Comparison of ENCODE assay signal across 1 cellular context in the genomic region with DNA sequence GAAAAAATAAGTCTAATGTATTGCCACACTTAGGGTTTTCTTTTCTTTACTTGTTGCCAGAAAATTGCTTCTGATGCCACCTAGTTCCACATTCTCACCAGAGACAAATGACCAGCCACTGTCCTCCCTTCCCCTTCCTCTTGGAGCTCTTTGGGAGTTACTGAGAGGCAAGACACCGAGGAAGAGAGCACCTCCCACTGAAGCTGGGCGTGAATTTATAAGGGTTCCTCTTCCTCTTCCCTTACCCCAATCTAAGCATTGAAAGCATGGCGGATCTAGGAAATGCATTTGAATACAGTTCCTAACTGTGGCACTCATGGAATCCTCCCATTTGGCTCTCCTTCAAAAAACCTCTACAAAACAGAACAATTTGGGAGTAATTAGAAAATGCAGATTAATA.
TF ChIP-seq lines count a peak whose summit lies in the region.

No MANE protein-coding gene starts in this region.

TF ChIP-seq in K562, 482 proteins besides CTCF, POLR2A, EP300 and RAD21 (continued from another document):
- TF ChIP-seq ZNF589 (CRISPR knock-in tag; IDR thresholded peaks at IDR 0.05; ENCODE audit: low read depth) = no peak
- TF ChIP-seq NCOA2 (IDR thresholded peaks at IDR 0.05; ENCODE audit: partially characterized antibody in 2 of 2) = peak in 1 of 2 experiments; percentile 91
- no peak for TF ChIP-seq ZNF778 (CRISPR knock-in tag; IDR thresholded peaks at IDR 0.05)
- peak in 1 of 3 experiments; percentile 51 for TF ChIP-seq YY1 (IDR thresholded peaks at IDR 0.05; ENCODE audit: borderline replicate concordance in 1 of 3, control insufficient read depth in 1 of 3, extremely low read depth in 1 of 3, insufficient read depth in 3 of 3, insufficient read length in 1 of 3, insufficient replicate concordance in 2 of 3, low read depth in 1 of 3, low read length in 2 of 3)
- TF ChIP-seq SPI1 (IDR thresholded peaks at IDR 0.05; ENCODE audit: borderline replicate concordance, low read depth, low read length) = peak; percentile 62; the same call in 1 of the 2 replicates
- TF ChIP-seq, protein P1, sequence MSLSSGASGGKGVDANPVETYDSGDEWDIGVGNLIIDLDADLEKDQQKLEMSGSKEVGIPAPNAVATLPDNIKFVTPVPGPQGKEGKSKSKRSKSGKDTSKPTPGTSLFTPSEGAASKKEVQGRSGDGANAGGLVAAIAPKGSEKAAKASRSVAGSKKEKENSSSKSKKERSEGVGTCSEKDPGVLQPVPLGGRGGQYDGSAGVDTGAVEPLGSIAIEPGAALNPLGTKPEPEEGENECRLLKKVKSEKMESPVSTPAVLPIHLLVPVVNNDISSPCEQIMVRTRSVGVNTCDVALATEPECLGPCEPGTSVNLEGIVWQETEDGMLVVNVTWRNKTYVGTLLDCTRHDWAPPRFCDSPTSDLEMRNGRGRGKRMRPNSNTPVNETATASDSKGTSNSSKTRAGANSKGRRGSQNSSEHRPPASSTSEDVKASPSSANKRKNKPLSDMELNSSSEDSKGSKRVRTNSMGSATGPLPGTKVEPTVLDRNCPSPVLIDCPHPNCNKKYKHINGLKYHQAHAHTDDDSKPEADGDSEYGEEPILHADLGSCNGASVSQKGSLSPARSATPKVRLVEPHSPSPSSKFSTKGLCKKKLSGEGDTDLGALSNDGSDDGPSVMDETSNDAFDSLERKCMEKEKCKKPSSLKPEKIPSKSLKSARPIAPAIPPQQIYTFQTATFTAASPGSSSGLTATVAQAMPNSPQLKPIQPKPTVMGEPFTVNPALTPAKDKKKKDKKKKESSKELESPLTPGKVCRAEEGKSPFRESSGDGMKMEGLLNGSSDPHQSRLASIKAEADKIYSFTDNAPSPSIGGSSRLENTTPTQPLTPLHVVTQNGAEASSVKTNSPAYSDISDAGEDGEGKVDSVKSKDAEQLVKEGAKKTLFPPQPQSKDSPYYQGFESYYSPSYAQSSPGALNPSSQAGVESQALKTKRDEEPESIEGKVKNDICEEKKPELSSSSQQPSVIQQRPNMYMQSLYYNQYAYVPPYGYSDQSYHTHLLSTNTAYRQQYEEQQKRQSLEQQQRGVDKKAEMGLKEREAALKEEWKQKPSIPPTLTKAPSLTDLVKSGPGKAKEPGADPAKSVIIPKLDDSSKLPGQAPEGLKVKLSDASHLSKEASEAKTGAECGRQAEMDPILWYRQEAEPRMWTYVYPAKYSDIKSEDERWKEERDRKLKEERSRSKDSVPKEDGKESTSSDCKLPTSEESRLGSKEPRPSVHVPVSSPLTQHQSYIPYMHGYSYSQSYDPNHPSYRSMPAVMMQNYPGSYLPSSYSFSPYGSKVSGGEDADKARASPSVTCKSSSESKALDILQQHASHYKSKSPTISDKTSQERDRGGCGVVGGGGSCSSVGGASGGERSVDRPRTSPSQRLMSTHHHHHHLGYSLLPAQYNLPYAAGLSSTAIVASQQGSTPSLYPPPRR (CRISPR knock-in tag; IDR thresholded peaks at IDR 0.05; ENCODE audit: borderline replicate concordance) = no peak
- no peak for TF ChIP-seq HNRNPUL1 (IDR thresholded peaks at IDR 0.05; ENCODE audit: low read length)
- no peak for TF ChIP-seq ZBTB43 (CRISPR knock-in tag; IDR thresholded peaks at IDR 0.05)
